In the genomic region with DNA sequence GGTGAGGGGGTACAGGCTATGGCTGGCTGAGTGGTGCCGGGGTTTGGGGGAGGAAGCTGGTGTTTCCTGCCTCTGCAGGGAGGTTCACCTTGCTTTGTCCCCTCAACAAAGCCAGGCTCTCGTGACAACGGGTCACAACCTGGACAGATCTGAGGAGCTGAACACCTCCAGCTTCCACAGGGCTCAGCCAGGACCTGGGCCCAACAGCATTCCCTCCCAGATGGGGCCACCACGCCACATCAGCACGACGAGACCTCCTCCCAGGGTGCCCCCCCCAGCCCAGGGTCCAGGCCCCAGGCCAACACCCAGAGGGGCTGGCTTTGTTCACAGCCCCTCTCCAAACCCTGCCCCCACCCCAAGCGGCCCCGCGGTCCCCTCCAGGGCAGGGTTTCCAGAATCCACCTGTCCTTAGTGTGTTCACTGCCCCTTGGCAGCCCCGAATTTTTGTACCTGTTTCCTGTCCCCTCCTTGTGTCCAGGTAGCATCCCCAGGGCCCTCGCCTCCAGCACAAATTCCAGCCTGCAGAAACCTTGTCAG, we compare ENCODE assay signal across 1 cellular context.
TF ChIP-seq lines count a peak whose summit lies in the region.

No MANE protein-coding gene starts in this region.

TF ChIP-seq in HepG2, 621 proteins besides CTCF, POLR2A, EP300 and RAD21:
- TF ChIP-seq SATB2 (CRISPR knock-in tag; IDR thresholded peaks at IDR 0.05) (no peak), AGO2 (optimal IDR thresholded peaks at IDR 0.05; ENCODE audit: low read depth, low read length) (peak; percentile 0)
